ENCODE assay signal across 1 cellular context in genomic region chr7:44606341-44607140, GRCh38.
TF ChIP-seq lines count a peak whose summit lies in the region.

Gene OGDH (plus strand): TSS chr7:44606627. CDS start chr7:44624344, 17,717 bp downstream.

TF ChIP-seq in GM12878, 131 proteins besides CTCF, POLR2A, EP300 and RAD21 (continued from another document):
- TF ChIP-seq GATAD2B (conservative IDR thresholded peaks at IDR 0.05; ENCODE audit: low read depth): 0 out of 2 replicates have a peak, but pooled peaks have one; percentile 53
- peak; percentile 98 for TF ChIP-seq TCF3 (IDR thresholded peaks at IDR 0.05; ENCODE audit: borderline replicate concordance, insufficient read depth, low read depth, low read length)
- no peak for TF ChIP-seq SKIL (IDR thresholded peaks at IDR 0.05; ENCODE audit: low read depth, poor library complexity, severe bottlenecking)
- TF ChIP-seq CHD1 (IDR thresholded peaks at IDR 0.05; ENCODE audit: low read depth, low read length): no peak
- TF ChIP-seq SUZ12 (IDR thresholded peaks at IDR 0.05; ENCODE audit: unreplicated experiment): no peak
- peak; percentile 72 for TF ChIP-seq FOS (IDR thresholded peaks at IDR 0.05; ENCODE audit: borderline replicate concordance, extremely low read depth, insufficient read length)
- TF ChIP-seq RB1 (IDR thresholded peaks at IDR 0.05; ENCODE audit: borderline replicate concordance): 0 out of 2 replicates have a peak, but pooled peaks have one; percentile 36
- TF ChIP-seq STAT3 (IDR thresholded peaks at IDR 0.05; ENCODE audit: low read depth, low read length): no peak
- TF ChIP-seq IRF4 (IDR thresholded peaks at IDR 0.05; ENCODE audit: low read depth, low read length): 0 out of 2 replicates have a peak, but pooled peaks have one; percentile 13
- no peak for TF ChIP-seq BCLAF1 (IDR thresholded peaks at IDR 0.05)
- TF ChIP-seq NR2C2 (IDR thresholded peaks at IDR 0.05; ENCODE audit: borderline replicate concordance, control insufficient read depth, insufficient read length, low read depth): no peak
- no peak for TF ChIP-seq SREBF2 (IDR thresholded peaks at IDR 0.05; ENCODE audit: low read length)
- TF ChIP-seq CBFB (IDR thresholded peaks at IDR 0.05; ENCODE audit: low read depth): peak; percentile 72
- TF ChIP-seq ATF3 (IDR thresholded peaks at IDR 0.05; ENCODE audit: borderline replicate concordance, extremely low read depth, low read depth, low read length): peak; percentile 57; the same call in 1 of the 2 replicates
- no peak for TF ChIP-seq CEBPB (IDR thresholded peaks at IDR 0.05; ENCODE audit: borderline replicate concordance in 1 of 2, low read depth in 2 of 2, low read length in 2 of 2)
- peak; percentile 84 for TF ChIP-seq CEBPZ (IDR thresholded peaks at IDR 0.05; ENCODE audit: low read depth, low read length)
- TF ChIP-seq CBX5 (IDR thresholded peaks at IDR 0.05; ENCODE audit: low read depth): no peak
- TF ChIP-seq KAT2A (conservative IDR thresholded peaks at IDR 0.05; ENCODE audit: control insufficient read depth, low read depth, low read length): no peak
- TF ChIP-seq E4F1 (IDR thresholded peaks at IDR 0.05; ENCODE audit: borderline replicate concordance, partially characterized antibody): peak; percentile 44
- no peak for TF ChIP-seq MTA2 (IDR thresholded peaks at IDR 0.05; ENCODE audit: low read depth)
- peak in 1 of 2 experiments; percentile 81; a peak in 2 of 4 replicates for TF ChIP-seq SRF (IDR thresholded peaks at IDR 0.05; ENCODE audit: low read depth in 2 of 2, low read length in 2 of 2)
- TF ChIP-seq ZBED1 (IDR thresholded peaks at IDR 0.05; ENCODE audit: borderline replicate concordance): peak; percentile 67; the same call in 1 of the 2 replicates
- peak; percentile 96 for TF ChIP-seq POLR2AphosphoS5 (IDR thresholded peaks at IDR 0.05; ENCODE audit: low read length)
- TF ChIP-seq SUPT20H (IDR thresholded peaks at IDR 0.05; ENCODE audit: borderline replicate concordance, control insufficient read depth, low read depth, low read length): no peak
- TF ChIP-seq ZNF384 (IDR thresholded peaks at IDR 0.05; ENCODE audit: borderline replicate concordance, low read depth, low read length): no peak
- 0 out of 2 replicates have a peak, but pooled peaks have one; percentile 17 for TF ChIP-seq ZNF592 (IDR thresholded peaks at IDR 0.05)
- TF ChIP-seq LARP7 (IDR thresholded peaks at IDR 0.05): peak; percentile 64
- TF ChIP-seq NFYA (IDR thresholded peaks at IDR 0.05; ENCODE audit: borderline replicate concordance, low read depth, low read length): peak; percentile 52
- TF ChIP-seq CUX1 (IDR thresholded peaks at IDR 0.05; ENCODE audit: insufficient replicate concordance, low read depth, low read length): peak; percentile 95
- TF ChIP-seq CREB1 (IDR thresholded peaks at IDR 0.05; ENCODE audit: low read depth): peak; percentile 99
- no peak for TF ChIP-seq MEF2B (IDR thresholded peaks at IDR 0.05; ENCODE audit: partially characterized antibody, poor library complexity, severe bottlenecking)
